ENCODE assay signal across 34 cellular contexts in the genomic region with DNA sequence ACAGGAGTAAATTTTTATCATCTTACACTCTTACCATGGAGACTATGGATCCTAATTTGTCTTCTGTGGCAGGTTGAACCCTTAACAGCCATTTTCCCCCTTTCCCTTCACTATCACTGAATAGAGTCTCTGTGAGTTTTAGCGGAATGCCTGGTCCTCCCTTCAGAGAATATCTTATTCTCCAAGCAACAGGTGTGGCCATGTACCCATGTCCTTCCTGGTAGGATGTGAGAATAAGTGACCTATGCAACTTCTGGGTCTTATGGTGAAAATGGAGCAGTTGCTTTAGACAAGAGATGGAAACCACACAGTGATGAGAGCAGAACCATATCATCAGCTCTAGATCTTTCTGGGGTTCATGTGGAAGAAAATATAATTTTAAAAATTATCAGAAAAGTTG.
"Had no signal": no experiment of that assay in that cellular context is flagged by ENCODE, and none has a peak within 500 bp of the region (broad histone marks: within the 10 kb centered on the region; RNA-seq: fewer than 3 reads in every experiment).

No MANE protein-coding gene starts in this region.

- H3K27me3 ChIP-seq: MG63 had no signal

- H3K36me3 ChIP-seq: MG63 had no signal

- H3K4me3 ChIP-seq: MG63 had no signal

- DNase-seq: Karpas-422, Kasumi-1, MG63, MM.1S, MV-4-11, NCI-H1048, NCI-H1092, NCI-H1092 treated with DMSO at 0.1 percent for 48 hours, NCI-H1105, NCI-H1105 treated with DMSO at 0.1 percent for 48 hours, NCI-H1417, NCI-H1417 treated with DMSO at 0.1 percent for 48 hours, NCI-H1436, NCI-H1436 treated with DMSO at 0.1 percent for 48 hours, NCI-H146, NCI-H1694, NCI-H1694 treated with DMSO at 0.1 percent for 48 hours, NCI-H187, NCI-H187 treated with DMSO at 0.1 percent for 48 hours, NCI-H1930, NCI-H2029, NCI-H2029 treated with DMSO at 0.1 percent for 48 hours, NCI-H2081, NCI-H2081 treated with DMSO at 0.1 percent for 48 hours, NCI-H2107, NCI-H2171, NCI-H2171 treated with DMSO at 0.1 percent for 48 hours, NCI-H2227 treated with DMSO at 0.1 percent for 48 hours, NCI-H226, NCI-H345, NCI-H446, NCI-H446 treated with DMSO at 0.1 percent for 48 hours, NCI-H510A, NCI-H510A treated with DMSO at 0.1 percent for 48 hours had no signal
